Comparison of ENCODE assay signal across 8 cellular contexts in the genomic region with DNA sequence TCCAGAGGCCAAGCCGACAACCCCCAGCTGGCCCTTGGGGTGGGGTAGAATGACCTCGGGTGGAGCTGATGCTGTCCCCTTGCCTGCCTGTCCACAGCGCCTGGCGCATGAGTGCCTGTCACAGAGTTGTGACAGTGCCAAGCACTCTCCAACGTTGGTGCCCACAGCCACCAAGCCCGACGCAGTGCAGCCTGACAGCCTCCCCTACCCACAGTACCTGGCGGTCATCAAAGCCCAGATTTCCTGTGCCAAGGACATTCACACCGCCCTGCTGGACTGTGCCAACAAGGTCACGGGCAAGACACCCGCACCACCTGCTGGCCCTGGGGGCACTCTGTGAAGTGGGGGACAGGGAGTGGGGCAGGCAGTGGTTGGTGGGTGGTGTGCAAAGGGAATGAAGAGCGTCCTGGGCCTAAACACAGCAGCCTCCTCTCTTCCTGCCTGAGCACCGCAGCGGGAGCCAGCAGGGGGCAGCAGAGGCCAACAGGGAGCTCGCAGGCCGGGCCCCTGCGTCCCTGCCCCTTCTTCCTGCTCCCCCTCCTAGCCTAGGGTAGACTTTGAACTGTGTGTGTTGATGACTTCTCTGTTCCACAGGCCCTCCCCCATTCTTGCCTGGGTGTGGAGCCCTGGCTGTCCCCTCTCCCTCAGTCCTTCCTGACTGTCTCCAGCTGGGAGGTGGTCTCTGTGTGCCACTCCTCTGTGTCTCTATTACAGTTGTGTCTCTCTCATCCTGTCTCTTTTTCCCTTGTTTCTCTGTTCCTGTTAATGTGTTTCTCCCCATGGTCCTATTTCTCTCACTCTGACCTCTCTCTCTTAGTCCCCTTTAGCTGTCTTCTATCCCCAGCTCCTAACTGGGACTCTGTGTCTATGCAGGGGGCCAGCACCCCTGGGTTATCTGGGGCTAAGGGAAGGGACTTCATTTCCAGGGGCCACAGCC. TPM values are rescaled to one million over a fixed set of nuclear protein-coding genes. Genes with fewer than 3 reads are reported as not detected.
DNase-seq lines count a peak whose midpoint lies in the region; TF ChIP-seq lines count a peak whose summit lies in the region.

No MANE protein-coding gene starts in this region.

- peaks cover 8% of the 10 kb centered on the region for H3K79me2 ChIP-seq in neural progenitor cell (ENCODE audit: low read depth)

- no peak overlapping the region for H3K27ac ChIP-seq in neural progenitor cell
- H3K27ac ChIP-seq in subcutaneous abdominal adipose tissue (ENCODE audit: low read depth, low read length) = peak overlapping the region; percentile 95

- H3F3A ChIP-seq in neural progenitor cell (ENCODE audit: low read depth) = peaks cover 38% of the 10 kb centered on the region

- H3K36me3 ChIP-seq in neural progenitor cell = no peaks in the 10 kb centered on the region
- peaks cover 0 to 23% (median 21%) of the 10 kb centered on the region in 5 donors for H3K36me3 ChIP-seq in subcutaneous abdominal adipose tissue (ENCODE audit: control insufficient read depth in 5 of 5, insufficient read depth in 5 of 5, low read length in 5 of 5)

- H4K20me1 ChIP-seq in neural progenitor cell (ENCODE audit: low read depth) = peaks cover 10% of the 10 kb centered on the region

- peak overlapping the region; percentile 15 for H3K4me3 ChIP-seq in AG10803 (ENCODE audit: low read length)
- H3K4me3 ChIP-seq in fibroblast of the aortic adventitia (ENCODE audit: low read depth, low read length) = no peak overlapping the region
- no peak overlapping the region for H3K4me3 ChIP-seq in neural progenitor cell
- H3K4me3 ChIP-seq in subcutaneous abdominal adipose tissue (ENCODE audit: low read depth in 1 of 5, low read length in 5 of 5) = peak overlapping the region in 3 of 5 donors; percentile 18 to 48 (median 44)

- H3K27ac Mint-ChIP-seq in neural progenitor cell = peak overlapping the region; percentile 53

- no peaks in the 10 kb centered on the region for H3K27me3 ChIP-seq in neural progenitor cell
- no peaks in the 10 kb centered on the region for H3K27me3 ChIP-seq in subcutaneous abdominal adipose tissue (ENCODE audit: control insufficient read depth in 5 of 5, insufficient read depth in 4 of 5, low read length in 5 of 5)

- H3K4me2 ChIP-seq in neural progenitor cell = no peak overlapping the region

- H3K9me3 ChIP-seq in neural progenitor cell (ENCODE audit: low read depth) (no peaks in the 10 kb centered on the region), subcutaneous abdominal adipose tissue (ENCODE audit: control insufficient read depth in 5 of 5, low read length in 5 of 5) (no peaks in the 10 kb centered on the region)

- H3K4me3 Mint-ChIP-seq in neural progenitor cell = no peak overlapping the region

- peak; percentile 82 for DNase-seq in AG10803 (ENCODE audit: low read depth)
- peak; percentile 91 for DNase-seq in GM19238 (ENCODE audit: insufficient read length, low spot score)
- DNase-seq in SHP77 treated with DMSO at 0.1 percent for 48 hours (lab: John Stamatoyannopoulos, UW) = peak; percentile 79
- peak; percentile 87 for DNase-seq in activated effector memory CD4-positive, alpha-beta T cell treated with Interleukin-2 at 50 U/mL for 16 hours
- DNase-seq in fibroblast of the aortic adventitia (ENCODE audit: low read depth) = peak; percentile 83
- DNase-seq in neural progenitor cell (ENCODE audit: low spot score) = peak; percentile 89

- H3K9me3 Mint-ChIP-seq in neural progenitor cell = no peaks in the 10 kb centered on the region

- peak; percentile 90 for TF ChIP-seq CTCF in AG10803 (conservative IDR thresholded peaks at IDR 0.05; ENCODE audit: low read length)
- peak; percentile 98 for TF ChIP-seq CTCF in LNCAP (IDR thresholded peaks at IDR 0.05)
- peak; percentile 99 for TF ChIP-seq CTCF in fibroblast of the aortic adventitia (IDR thresholded peaks at IDR 0.05; ENCODE audit: insufficient read depth, low read length)
- peak; percentile 87 for TF ChIP-seq CTCF in neural progenitor cell (IDR thresholded peaks at IDR 0.05)

- H3K9ac ChIP-seq in neural progenitor cell (no peak overlapping the region), subcutaneous abdominal adipose tissue (ENCODE audit: low read length in 5 of 5) (peak overlapping the region; percentile 26 to 81 (median 64))

- H2AFZ ChIP-seq in neural progenitor cell (replicated peaks) = no peak overlapping the region

- peaks cover 15% of the 10 kb centered on the region for H3K36me3 Mint-ChIP-seq in neural progenitor cell

- peaks cover 6% of the 10 kb centered on the region for H3K27me3 Mint-ChIP-seq in neural progenitor cell (ENCODE audit: insufficient read depth, low read depth)

- H3K4me1 ChIP-seq in neural progenitor cell (peaks cover 4% of the 10 kb centered on the region), subcutaneous abdominal adipose tissue (ENCODE audit: control insufficient read depth in 5 of 5, insufficient read depth in 5 of 5, low read length in 5 of 5) (peaks cover 21 to 51% (median 40%) of the 10 kb centered on the region in 5 donors)

- peaks cover 21% of the 10 kb centered on the region for H3K4me1 Mint-ChIP-seq in neural progenitor cell

RNA-seq across cellular contexts. Expression of gene MED29, which starts 6.5 kb away (rescaled TPM):
- total RNA-seq in fibroblast of the aortic adventitia (ENCODE audit: low replicate concordance) (16.2 and 25.7 TPM in 2 replicates), neural progenitor cell (ENCODE audit: low replicate concordance) (27.0 and 28.2 TPM in 2 replicates)

RNA-seq across cellular contexts. Expression of gene PAF1, which starts 6.7 kb away (rescaled TPM):
- 36.1 and 45.4 TPM in 2 replicates for total RNA-seq in fibroblast of the aortic adventitia (ENCODE audit: low replicate concordance)
- 15.6 and 29.1 TPM in 2 replicates for total RNA-seq in neural progenitor cell (ENCODE audit: low replicate concordance)

RNA-seq across cellular contexts. Expression of gene ZFP36, which starts 9.0 kb away (rescaled TPM):
- total RNA-seq in fibroblast of the aortic adventitia (ENCODE audit: low replicate concordance) = 10.8 and 18.3 TPM in 2 replicates
- total RNA-seq in neural progenitor cell (ENCODE audit: low replicate concordance) = 1.2 TPM in 1 of 2 replicates, not detected in the other

RNA-seq across cellular contexts. Expression of gene PLEKHG2, which starts 14.8 kb away (rescaled TPM):
- 14.1 and 29.1 TPM in 2 replicates for total RNA-seq in fibroblast of the aortic adventitia (ENCODE audit: low replicate concordance)
- total RNA-seq in neural progenitor cell (ENCODE audit: low replicate concordance) = 10.7 and 46.9 TPM in 2 replicates

RNA-seq across cellular contexts. Expression of gene RPS16, which starts 38.1 kb away (rescaled TPM):
- total RNA-seq in fibroblast of the aortic adventitia (ENCODE audit: low replicate concordance) = 23.5 and 148 TPM in 2 replicates
- total RNA-seq in neural progenitor cell (ENCODE audit: low replicate concordance) = 94.8 and 268 TPM in 2 replicates

Comparison
In these comparisons a context has a peak if more than half of its experiments do, and no peak if none do; other contexts are left out.
1. H3K4me3 ChIP-seq: peak in AG10803 (single experiment) and subcutaneous abdominal adipose tissue (3 of 5); none in fibroblast of the aortic adventitia (single experiment) and neural progenitor cell (single experiment).
2. Peak in every context shown above with its lines, with median percentiles within 50 percentile points of each other: DNase-seq and CTCF ChIP-seq.